Comparison of ENCODE assay signal across 1 cellular context in genomic region chr19:41887711-41888382, GRCh38.
TF ChIP-seq lines count a peak whose summit lies in the region.

No MANE protein-coding gene starts in this region.

TF ChIP-seq in HepG2, 621 proteins besides CTCF, POLR2A, EP300 and RAD21 (continued from another document and continues in another):
- TF ChIP-seq FOXJ3 (CRISPR knock-in tag; IDR thresholded peaks at IDR 0.05; ENCODE audit: borderline replicate concordance) (peak; percentile 64; the same call in 1 of the 2 replicates), YY1 (IDR thresholded peaks at IDR 0.05; ENCODE audit: insufficient read depth, insufficient replicate concordance, low read depth, low read length) (peak; percentile 43), NFE2 (CRISPR knock-in tag; IDR thresholded peaks at IDR 0.05) (no peak), ZNF781 (CRISPR knock-in tag; IDR thresholded peaks at IDR 0.05; ENCODE audit: borderline replicate concordance, not compliant biosample characterization) (no peak), SOX5 (CRISPR knock-in tag; IDR thresholded peaks at IDR 0.05; ENCODE audit: borderline replicate concordance) (peak; percentile 70; the same call in 1 of the 2 replicates), KMT2A (CRISPR knock-in tag; IDR thresholded peaks at IDR 0.05) (no peak), DPF2 (CRISPR knock-in tag; IDR thresholded peaks at IDR 0.05; ENCODE audit: borderline replicate concordance, low read depth) (no peak; the same call in 1 of the 2 replicates), SNAI1 (CRISPR knock-in tag; IDR thresholded peaks at IDR 0.05; ENCODE audit: borderline replicate concordance) (no peak), SMAD9 (CRISPR knock-in tag; IDR thresholded peaks at IDR 0.05) (0 out of 2 replicates have a peak, but pooled peaks have one; percentile 53), ZBTB1 (CRISPR knock-in tag; IDR thresholded peaks at IDR 0.05; ENCODE audit: borderline replicate concordance) (no peak), E2F2 (CRISPR knock-in tag; IDR thresholded peaks at IDR 0.05; ENCODE audit: borderline replicate concordance) (no peak), MTF2 (CRISPR knock-in tag; IDR thresholded peaks at IDR 0.05; ENCODE audit: borderline replicate concordance) (no peak), ZBTB46 (CRISPR knock-in tag; IDR thresholded peaks at IDR 0.05; ENCODE audit: borderline replicate concordance) (peak; percentile 27; the same call in 1 of the 2 replicates), ZNF281 (CRISPR knock-in tag; IDR thresholded peaks at IDR 0.05; ENCODE audit: borderline replicate concordance) (peak; percentile 92), EEA1 (CRISPR knock-in tag; IDR thresholded peaks at IDR 0.05; ENCODE audit: borderline replicate concordance) (no peak), RORA (CRISPR knock-in tag; IDR thresholded peaks at IDR 0.05) (no peak), ZFY (CRISPR knock-in tag; IDR thresholded peaks at IDR 0.05) (no peak; the same call in 1 of the 2 replicates), BORCS8-MEF2B (CRISPR knock-in tag; IDR thresholded peaks at IDR 0.05) (peak; percentile 70; the same call in 1 of the 2 replicates), ZNF615 (CRISPR knock-in tag; IDR thresholded peaks at IDR 0.05; ENCODE audit: borderline replicate concordance) (no peak), ZFP41 (CRISPR knock-in tag; IDR thresholded peaks at IDR 0.05; ENCODE audit: borderline replicate concordance) (no peak), ZNF101 (CRISPR knock-in tag; IDR thresholded peaks at IDR 0.05; ENCODE audit: borderline replicate concordance, low read depth) (no peak), ZNF180 (CRISPR knock-in tag; IDR thresholded peaks at IDR 0.05; ENCODE audit: borderline replicate concordance, low read depth) (no peak), JUND (CRISPR knock-in tag; IDR thresholded peaks at IDR 0.05) (no peak), PHB2 (IDR thresholded peaks at IDR 0.05; ENCODE audit: partially characterized antibody) (no peak), FOXA3 (CRISPR knock-in tag; IDR thresholded peaks at IDR 0.05) (peak; percentile 96), ZNF777 (CRISPR knock-in tag; IDR thresholded peaks at IDR 0.05) (no peak), AKAP8 (CRISPR knock-in tag; IDR thresholded peaks at IDR 0.05) (peak; percentile 81), ZNF614 (CRISPR knock-in tag; IDR thresholded peaks at IDR 0.05; ENCODE audit: borderline replicate concordance) (peak; percentile 72), TOE1 (CRISPR knock-in tag; IDR thresholded peaks at IDR 0.05) (no peak), GFI1 (CRISPR knock-in tag; IDR thresholded peaks at IDR 0.05; ENCODE audit: borderline replicate concordance) (peak; percentile 91), ELF4 (CRISPR knock-in tag; IDR thresholded peaks at IDR 0.05; ENCODE audit: borderline replicate concordance) (no peak), PHF8 (CRISPR knock-in tag; IDR thresholded peaks at IDR 0.05) (peak; percentile 51; the same call in 1 of the 2 replicates), MBD4 (IDR thresholded peaks at IDR 0.05; ENCODE audit: borderline replicate concordance, low read length) (no peak), JARID2 (CRISPR knock-in tag; IDR thresholded peaks at IDR 0.05; ENCODE audit: insufficient replicate concordance) (no peak), HOXA7 (CRISPR knock-in tag; IDR thresholded peaks at IDR 0.05) (no peak), TBX2 (CRISPR knock-in tag; IDR thresholded peaks at IDR 0.05; ENCODE audit: borderline replicate concordance) (peak; percentile 100), PCBP1 (IDR thresholded peaks at IDR 0.05; ENCODE audit: borderline replicate concordance, low read depth, low read length) (peak; percentile 64), KLF16 (CRISPR knock-in tag; IDR thresholded peaks at IDR 0.05) (peak in 1 of 2 experiments; percentile 76; a peak in 1 of 4 replicates), ZNF33B (CRISPR knock-in tag; IDR thresholded peaks at IDR 0.05) (no peak), NFKBIZ (CRISPR knock-in tag; IDR thresholded peaks at IDR 0.05) (peak; percentile 26; the same call in 1 of the 2 replicates), ZMYM3 (CRISPR knock-in tag; IDR thresholded peaks at IDR 0.05) (peak; percentile 30; the same call in 1 of the 2 replicates)
- TF ChIP-seq, protein P1, sequence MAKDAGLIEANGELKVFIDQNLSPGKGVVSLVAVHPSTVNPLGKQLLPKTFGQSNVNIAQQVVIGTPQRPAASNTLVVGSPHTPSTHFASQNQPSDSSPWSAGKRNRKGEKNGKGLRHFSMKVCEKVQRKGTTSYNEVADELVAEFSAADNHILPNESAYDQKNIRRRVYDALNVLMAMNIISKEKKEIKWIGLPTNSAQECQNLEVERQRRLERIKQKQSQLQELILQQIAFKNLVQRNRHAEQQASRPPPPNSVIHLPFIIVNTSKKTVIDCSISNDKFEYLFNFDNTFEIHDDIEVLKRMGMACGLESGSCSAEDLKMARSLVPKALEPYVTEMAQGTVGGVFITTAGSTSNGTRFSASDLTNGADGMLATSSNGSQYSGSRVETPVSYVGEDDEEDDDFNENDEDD (CRISPR knock-in tag; IDR thresholded peaks at IDR 0.05; ENCODE audit: borderline replicate concordance) = peak; percentile 13; the same call in 1 of the 2 replicates
- TF ChIP-seq, protein P2, sequence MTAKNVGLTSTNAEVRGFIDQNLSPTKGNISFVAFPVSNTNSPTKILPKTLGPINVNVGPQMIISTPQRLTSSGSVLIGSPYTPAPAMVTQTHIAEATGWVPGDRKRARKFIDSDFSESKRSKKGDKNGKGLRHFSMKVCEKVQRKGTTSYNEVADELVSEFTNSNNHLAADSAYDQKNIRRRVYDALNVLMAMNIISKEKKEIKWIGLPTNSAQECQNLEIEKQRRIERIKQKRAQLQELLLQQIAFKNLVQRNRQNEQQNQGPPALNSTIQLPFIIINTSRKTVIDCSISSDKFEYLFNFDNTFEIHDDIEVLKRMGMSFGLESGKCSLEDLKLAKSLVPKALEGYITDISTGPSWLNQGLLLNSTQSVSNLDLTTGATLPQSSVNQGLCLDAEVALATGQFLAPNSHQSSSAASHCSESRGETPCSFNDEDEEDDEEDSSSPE (CRISPR knock-in tag; IDR thresholded peaks at IDR 0.05) = 0 out of 2 replicates have a peak, but pooled peaks have one; percentile 37
- TF ChIP-seq, protein P3, sequence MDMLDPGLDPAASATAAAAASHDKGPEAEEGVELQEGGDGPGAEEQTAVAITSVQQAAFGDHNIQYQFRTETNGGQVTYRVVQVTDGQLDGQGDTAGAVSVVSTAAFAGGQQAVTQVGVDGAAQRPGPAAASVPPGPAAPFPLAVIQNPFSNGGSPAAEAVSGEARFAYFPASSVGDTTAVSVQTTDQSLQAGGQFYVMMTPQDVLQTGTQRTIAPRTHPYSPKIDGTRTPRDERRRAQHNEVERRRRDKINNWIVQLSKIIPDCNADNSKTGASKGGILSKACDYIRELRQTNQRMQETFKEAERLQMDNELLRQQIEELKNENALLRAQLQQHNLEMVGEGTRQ (IDR thresholded peaks at IDR 0.05; ENCODE audit: low read depth, low read length) = no peak
- TF ChIP-seq, protein P3 (CRISPR knock-in tag; IDR thresholded peaks at IDR 0.05; ENCODE audit: borderline replicate concordance) = no peak
- TF ChIP-seq, protein P4, sequence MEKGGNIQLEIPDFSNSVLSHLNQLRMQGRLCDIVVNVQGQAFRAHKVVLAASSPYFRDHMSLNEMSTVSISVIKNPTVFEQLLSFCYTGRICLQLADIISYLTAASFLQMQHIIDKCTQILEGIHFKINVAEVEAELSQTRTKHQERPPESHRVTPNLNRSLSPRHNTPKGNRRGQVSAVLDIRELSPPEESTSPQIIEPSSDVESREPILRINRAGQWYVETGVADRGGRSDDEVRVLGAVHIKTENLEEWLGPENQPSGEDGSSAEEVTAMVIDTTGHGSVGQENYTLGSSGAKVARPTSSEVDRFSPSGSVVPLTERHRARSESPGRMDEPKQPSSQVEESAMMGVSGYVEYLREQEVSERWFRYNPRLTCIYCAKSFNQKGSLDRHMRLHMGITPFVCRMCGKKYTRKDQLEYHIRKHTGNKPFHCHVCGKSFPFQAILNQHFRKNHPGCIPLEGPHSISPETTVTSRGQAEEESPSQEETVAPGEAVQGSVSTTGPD (CRISPR knock-in tag; IDR thresholded peaks at IDR 0.05) = no peak
- TF ChIP-seq, protein P5, sequence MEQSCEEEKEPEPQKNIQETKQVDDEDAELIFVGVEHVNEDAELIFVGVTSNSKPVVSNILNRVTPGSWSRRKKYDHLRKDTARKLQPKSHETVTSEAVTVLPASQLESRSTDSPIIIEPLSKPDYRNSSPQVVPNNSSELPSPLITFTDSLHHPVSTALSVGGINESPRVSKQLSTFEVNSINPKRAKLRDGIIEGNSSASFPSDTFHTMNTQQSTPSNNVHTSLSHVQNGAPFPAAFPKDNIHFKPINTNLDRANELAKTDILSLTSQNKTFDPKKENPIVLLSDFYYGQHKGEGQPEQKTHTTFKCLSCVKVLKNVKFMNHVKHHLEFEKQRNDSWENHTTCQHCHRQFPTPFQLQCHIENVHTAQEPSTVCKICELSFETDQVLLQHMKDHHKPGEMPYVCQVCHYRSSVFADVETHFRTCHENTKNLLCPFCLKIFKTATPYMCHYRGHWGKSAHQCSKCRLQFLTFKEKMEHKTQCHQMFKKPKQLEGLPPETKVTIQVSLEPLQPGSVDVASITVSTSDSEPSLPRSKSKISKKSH (CRISPR knock-in tag; IDR thresholded peaks at IDR 0.05; ENCODE audit: borderline replicate concordance) = no peak; the same call in 1 of the 2 replicates
